Comparison of ENCODE assay signal across 9 cellular contexts in the genomic region with DNA sequence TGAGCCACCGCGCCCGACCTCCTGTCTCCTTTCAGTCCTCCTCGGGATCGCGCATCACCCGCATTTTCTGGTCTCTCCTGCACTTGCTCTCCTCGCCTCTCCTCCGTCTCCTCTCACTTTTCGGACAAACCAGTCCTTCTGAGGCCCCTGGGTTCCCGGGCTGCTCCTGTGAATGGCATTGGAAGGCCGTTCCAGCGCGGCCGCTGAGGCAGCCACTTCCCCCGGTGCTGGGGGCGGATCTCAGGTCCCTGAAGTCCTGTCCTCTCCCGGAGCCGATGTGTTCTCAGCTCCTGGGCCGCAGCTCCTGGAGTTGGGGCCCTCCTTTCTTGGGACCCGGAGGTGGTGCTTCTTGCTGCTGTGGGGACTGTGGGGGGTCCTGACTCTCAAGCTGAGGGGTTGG. TPM values are rescaled to one million over a fixed set of nuclear protein-coding genes. Genes with fewer than 3 reads are reported as not detected.
DNase-seq lines count a peak whose midpoint lies in the region; ATAC-seq, FAIRE-seq and TF ChIP-seq lines count a peak whose summit lies in the region.
"Had no signal": no experiment of that assay in that cellular context is flagged by ENCODE, and none has a peak within 500 bp of the region (broad histone marks: within the 10 kb centered on the region; RNA-seq: fewer than 3 reads in every experiment).

No MANE protein-coding gene starts in this region.

- TF ChIP-seq CTCF in Peyer's patch (IDR thresholded peaks at IDR 0.05) (no peak), esophagus muscularis mucosa (IDR thresholded peaks at IDR 0.05) (no peak)

- ATAC-seq in GM19452 (IDR thresholded peaks at IDR 0.05; ENCODE audit: unreplicated experiment) (no peak), HG02938 (IDR thresholded peaks at IDR 0.05; ENCODE audit: unreplicated experiment) (no peak)

- intact Hi-C loops in esophagus muscularis mucosa (cut with DNase I) = loop anchor here (5.0 kb wide), 1 partner anchor 44 kb away; a partner anchor contains a TSS

- FAIRE-seq in RCC 7860 (lab: Jason Lieb, UNC) = no peak

- TF ChIP-seq POLR2A in Peyer's patch (IDR thresholded peaks at IDR 0.05) (no peak), esophagus muscularis mucosa (IDR thresholded peaks at IDR 0.05; ENCODE audit: low read depth) (no peak)

- peak overlapping the region in 3 of 4 donors; percentile 39 to 72 (median 66) for H3K4me3 ChIP-seq in Peyer's patch
- H3K4me3 ChIP-seq in esophagus muscularis mucosa = peak overlapping the region; percentile 24 to 59 (median 46)

- H3K9me3 ChIP-seq in Peyer's patch = no peaks in the 10 kb centered on the region
- H3K9me3 ChIP-seq in esophagus muscularis mucosa = peaks cover 0 to 5% (median 0%) of the 10 kb centered on the region in 4 donors

- H3K4me1 ChIP-seq in Peyer's patch = peaks cover 0 to 26% (median 0%) of the 10 kb centered on the region in 4 donors
- peaks cover 10 to 37% (median 35%) of the 10 kb centered on the region in 4 donors for H3K4me1 ChIP-seq in esophagus muscularis mucosa

- TF ChIP-seq EP300 in esophagus muscularis mucosa (IDR thresholded peaks at IDR 0.05) = no peak

- peak; percentile 28 for DNase-seq in ELR (ENCODE audit: low read depth)
- no peak for DNase-seq in Peyer's patch
- peak; percentile 72 for DNase-seq in esophagus muscularis mucosa (ENCODE audit: extremely low spot score)
- DNase-seq in retina = peak; percentile 51
- DNase-seq in RCC 7860 (ENCODE audit: low spot score) = no peak
- DNase-seq: NCI-H524 treated with DMSO at 0.1 percent for 48 hours, sigmoid colon had no signal

- 27% methylated on average over 15 of the region's 21 CpGs for WGBS in esophagus muscularis mucosa

- no peak overlapping the region for H3K27ac ChIP-seq in Peyer's patch
- no peak overlapping the region for H3K27ac ChIP-seq in esophagus muscularis mucosa (replicated peaks in 1 of 4)

- H3K27me3 ChIP-seq in Peyer's patch (no peaks in the 10 kb centered on the region), esophagus muscularis mucosa (peaks cover 0 to 61% (median 7%) of the 10 kb centered on the region in 4 donors)

- H3K36me3 ChIP-seq in Peyer's patch = no peaks in the 10 kb centered on the region
- no peaks in the 10 kb centered on the region for H3K36me3 ChIP-seq in esophagus muscularis mucosa
- H3K36me3 ChIP-seq: sigmoid colon had no signal

RNA-seq across cellular contexts. Expression of a gene that starts 0.8 kb away (rescaled TPM):
- total RNA-seq in Peyer's patch = 1 to 10 TPM; 4.7 to 9.9 (median 8.0) TPM
- total RNA-seq in esophagus muscularis mucosa = 1 to 10 TPM in 2 of 4 donors, under 1 TPM in 2; 0.46 to 2.9 (median 1.7) TPM

RNA-seq across cellular contexts. Expression of a gene that starts 30.0 kb away (rescaled TPM):
- total RNA-seq in Peyer's patch (not detected), esophagus muscularis mucosa (not detected)
- total RNA-seq: sigmoid colon had no signal

RNA-seq across cellular contexts. Expression of a gene that starts 43.1 kb away (rescaled TPM):
- 1,000 to 10,000 TPM in 1 of 4 donors, 100 to 1,000 TPM in 3; 161 to 1,087 (median 280) TPM for total RNA-seq in Peyer's patch
- 100 to 1,000 TPM; 186 to 257 (median 213) TPM for total RNA-seq in esophagus muscularis mucosa

RNA-seq across cellular contexts. Expression of a gene that starts 47.7 kb away (rescaled TPM):
- not detected for total RNA-seq in Peyer's patch
- total RNA-seq in esophagus muscularis mucosa = 1 to 10 TPM; 2.0 to 5.0 (median 2.2) TPM

RNA-seq across cellular contexts. Expression of a gene that starts 48.7 kb away (rescaled TPM):
- total RNA-seq in Peyer's patch = 10 to 100 TPM; 20.0 to 34.5 (median 30.1) TPM
- total RNA-seq in esophagus muscularis mucosa = 10 to 100 TPM; 24.4 to 42.6 (median 29.6) TPM

Comparison
In these comparisons a context has a peak if more than half of its experiments do, and no peak if none do; other contexts are left out.
1. DNase-seq: peak in ELR (single experiment), esophagus muscularis mucosa (single experiment) and retina (single experiment); none in Peyer's patch (0 of 3) and RCC 7860 (single experiment).